Comparison of ENCODE assay signal across 8 cellular contexts in genomic region chr7:112495820-112496462, GRCh38. TPM values are rescaled to one million over a fixed set of nuclear protein-coding genes. Genes with fewer than 3 reads are reported as not detected.
DNase-seq lines count a peak whose midpoint lies in the region; ATAC-seq, FAIRE-seq and TF ChIP-seq lines count a peak whose summit lies in the region.

No MANE protein-coding gene starts in this region.

- H3K36me3 ChIP-seq in brain microvascular endothelial cell (replicated peaks), result no peaks in the 10 kb centered on the region
- H3K36me3 ChIP-seq in kidney (ENCODE audit: control insufficient read depth in 1 of 2, insufficient read depth in 2 of 2, low read length in 2 of 2), result no peaks in the 10 kb centered on the region

- no peak overlapping the region for H3K27ac ChIP-seq in brain microvascular endothelial cell
- no peak overlapping the region for H3K27ac ChIP-seq in kidney (ENCODE audit: low read depth in 2 of 2, low read length in 2 of 2)

- no peak overlapping the region for H3K27ac Mint-ChIP-seq in stimulated activated naive B cell treated with anti-CD40 and anti-IgM and Interleukin-4, amounts not matched to agents 10 μg/mL and 1 μg/mL and 100 μg/mL, for 72 hours

- TF ChIP-seq CTCF in brain microvascular endothelial cell (IDR thresholded peaks at IDR 0.05; ENCODE audit: low read depth, low read length, missing control alignments), result peak; percentile 77
- TF ChIP-seq CTCF in kidney (IDR thresholded peaks at IDR 0.05; ENCODE audit: borderline replicate concordance, extremely low read depth, insufficient read depth), result peak; percentile 50

- H3K36me3 Mint-ChIP-seq in stimulated activated naive B cell treated with anti-CD40 and anti-IgM and Interleukin-4, amounts not matched to agents 10 μg/mL and 1 μg/mL and 100 μg/mL, for 72 hours, result peaks cover 0 to 3% of the 10 kb centered on the region in 2 donors

- H3K4me1 Mint-ChIP-seq in stimulated activated naive B cell treated with anti-CD40 and anti-IgM and Interleukin-4, amounts not matched to agents 10 μg/mL and 1 μg/mL and 100 μg/mL, for 72 hours, result peaks cover 5 to 6% of the 10 kb centered on the region in 2 donors

- FAIRE-seq in kidney (lab: Jason Lieb, UNC), result peak; percentile 37

- ATAC-seq in GM19455 (IDR thresholded peaks at IDR 0.05; ENCODE audit: unreplicated experiment), result peak; percentile 44
- peak; percentile 52 to 63 for ATAC-seq in stimulated activated naive B cell treated with anti-CD40 and anti-IgM and Interleukin-4, amounts not matched to agents 10 μg/mL and 1 μg/mL and 100 μg/mL, for 72 hours (replicated peaks)

- DNase-seq in DMS153 treated with DMSO at 0.1 percent for 48 hours (lab: John Stamatoyannopoulos, UW; ENCODE audit: unreplicated experiment) (peak; percentile 27), HuH-7.5 (ENCODE audit: low spot score) (peak; percentile 36), RPMI8226 (peak; percentile 52), brain microvascular endothelial cell (peak; percentile 51), kidney (no peak), putamen (ENCODE audit: low spot score) (no peak)
- DNase-seq in stimulated activated naive B cell treated with anti-CD40 and anti-IgM and Interleukin-4, amounts not matched to agents 10 μg/mL and 1 μg/mL and 100 μg/mL, for 72 hours, result no peak

- no peaks in the 10 kb centered on the region for H3K9me3 Mint-ChIP-seq in stimulated activated naive B cell treated with anti-CD40 and anti-IgM and Interleukin-4, amounts not matched to agents 10 μg/mL and 1 μg/mL and 100 μg/mL, for 72 hours

- intact Hi-C loops in kidney (cut with DNase I), result no loop called here

- H3K4me3 ChIP-seq in brain microvascular endothelial cell (ENCODE audit: low read depth, low read length), result no peak overlapping the region
- H3K4me3 ChIP-seq in kidney (ENCODE audit: low read length in 2 of 2), result no peak overlapping the region

- H3K9me3 ChIP-seq in kidney (ENCODE audit: control insufficient read depth in 1 of 2, low read length in 2 of 2), result no peaks in the 10 kb centered on the region

- H3K27me3 ChIP-seq in brain microvascular endothelial cell (replicated peaks), result no peaks in the 10 kb centered on the region

- H3K9ac ChIP-seq in kidney (ENCODE audit: low read length in 2 of 2), result no peak overlapping the region

- no peaks in the 10 kb centered on the region for H3K4me1 ChIP-seq in kidney (ENCODE audit: control insufficient read depth in 1 of 2, insufficient read depth in 1 of 2, low read depth in 1 of 2, low read length in 2 of 2)

- in situ Hi-C loops in brain microvascular endothelial cell (cut with HindIII; ENCODE audit: low pct_ligation_motif_present, low sequenced_read_pairs), result no loop called here

- no peak overlapping the region for H3K4me3 Mint-ChIP-seq in stimulated activated naive B cell treated with anti-CD40 and anti-IgM and Interleukin-4, amounts not matched to agents 10 μg/mL and 1 μg/mL and 100 μg/mL, for 72 hours

- H3K27me3 Mint-ChIP-seq in stimulated activated naive B cell treated with anti-CD40 and anti-IgM and Interleukin-4, amounts not matched to agents 10 μg/mL and 1 μg/mL and 100 μg/mL, for 72 hours, result peaks cover 12 to 14% of the 10 kb centered on the region in 2 donors

RNA-seq across cellular contexts. Expression of gene LSMEM1, which starts 15.2 kb away (rescaled TPM):
- total RNA-seq in kidney, result 2.1 TPM
- 1.8 TPM for polyA plus RNA-seq in kidney (ENCODE audit: insufficient read depth, low read depth, low replicate concordance)

RNA-seq across cellular contexts. Expression of gene IFRD1, which starts 45.7 kb away (rescaled TPM):
- total RNA-seq in kidney, result 31.5 TPM
- polyA plus RNA-seq in kidney (ENCODE audit: insufficient read depth, low read depth, low replicate concordance), result 24.1 TPM

Comparison
In these comparisons a context has a peak if more than half of its experiments do, and no peak if none do; other contexts are left out.
1. DNase-seq: peak in DMS153 treated with DMSO at 0.1 percent for 48 hours (single experiment), HuH-7.5 (single experiment), RPMI8226 (single experiment) and brain microvascular endothelial cell (single experiment); none in kidney (single experiment), stimulated activated naive B cell treated with anti-CD40 and anti-IgM and Interleukin-4, amounts not matched to agents 10 μg/mL and 1 μg/mL and 100 μg/mL, for 72 hours (single experiment) and putamen (single experiment).